9 cellular contexts compared by ENCODE assay signal in the genomic region with DNA sequence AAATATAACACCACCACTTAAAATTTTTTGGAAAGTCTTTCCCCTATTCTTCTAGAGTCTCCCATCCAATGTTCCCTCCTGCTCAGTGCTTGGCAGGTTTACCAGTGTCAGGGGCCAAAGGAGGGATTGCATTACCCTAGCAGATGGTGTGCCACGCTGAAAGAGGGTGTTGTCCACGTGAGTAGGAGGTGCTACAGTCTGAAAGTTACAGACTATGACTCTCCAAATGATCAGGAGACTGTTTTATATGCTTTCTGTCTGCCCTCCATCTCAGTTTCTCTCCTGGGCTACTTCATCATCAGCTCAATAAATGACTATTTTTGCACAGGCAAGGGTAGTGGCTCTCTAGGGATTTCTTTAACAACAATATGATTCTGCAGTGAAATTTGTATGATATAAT. TPM values are rescaled to one million over a fixed set of nuclear protein-coding genes. Genes with fewer than 3 reads are reported as not detected.
DNase-seq lines count a peak whose midpoint lies in the region; ATAC-seq, FAIRE-seq and TF ChIP-seq lines count a peak whose summit lies in the region.
"Had no signal": no experiment of that assay in that cellular context is flagged by ENCODE, and none has a peak within 500 bp of the region (broad histone marks: within the 10 kb centered on the region; RNA-seq: fewer than 3 reads in every experiment).

No MANE protein-coding gene starts in this region.

- peaks cover 8% of the 10 kb centered on the region for H3K36me3 ChIP-seq in astrocyte (ENCODE audit: insufficient read depth, low read length)
- no peaks in the 10 kb centered on the region for H3K36me3 ChIP-seq in aorta (ENCODE audit: control insufficient read depth in 1 of 2, insufficient read depth in 2 of 2, low read length in 1 of 2)

- H3K36me3 Mint-ChIP-seq in natural killer cell (peaks cover 14% of the 10 kb centered on the region), astrocyte (ENCODE audit: low read depth, unreplicated experiment) (peaks cover 28% of the 10 kb centered on the region)
- peaks cover 13% of the 10 kb centered on the region for H3K36me3 Mint-ChIP-seq in natural killer cell treated with Interleukin-12 subunit alpha and Interleukin-12 subunit beta and Interleukin-15 and Interleukin-18, amount 100 ng/mL, for 72 hours

- H3K4me3 Mint-ChIP-seq in natural killer cell (no peak overlapping the region), astrocyte (ENCODE audit: unreplicated experiment) (no peak overlapping the region)
- H3K4me3 Mint-ChIP-seq in natural killer cell treated with Interleukin-12 subunit alpha and Interleukin-12 subunit beta and Interleukin-15 and Interleukin-18, amount 100 ng/mL, for 72 hours = no peak overlapping the region
- H3K4me3 Mint-ChIP-seq: activated T-cell treated with anti-CD3 and anti-CD28 coated beads, Interleukin-2, amount 50 U/mL, for 4 hours had no signal

- FAIRE-seq in astrocyte (lab: Jason Lieb, UNC) = no peak

- H3K4me2 ChIP-seq in astrocyte (ENCODE audit: low read length) = peak overlapping the region; percentile 71

- H3K79me2 ChIP-seq in astrocyte (ENCODE audit: insufficient read depth, low read length) = no peaks in the 10 kb centered on the region

- no peak for TF ChIP-seq CTCF in natural killer cell (IDR thresholded peaks at IDR 0.05)
- no peak for TF ChIP-seq CTCF in astrocyte (IDR thresholded peaks at IDR 0.05; ENCODE audit: insufficient read depth, low read depth, low read length)

- H3K4me3 ChIP-seq in astrocyte (ENCODE audit: insufficient read depth, low read depth, low read length) (no peak overlapping the region), aorta (ENCODE audit: low read length in 2 of 2) (no peak overlapping the region)

- intact Hi-C loops in natural killer cell (cut with micrococcal nuclease) = no loop called here
- intact Hi-C loops in left colon (cut with DNase I, micrococcal nuclease) = no loop called here
- intact Hi-C loops in aorta (cut with DNase I) = loop anchor here in 1 of 2 donors (5.0 kb wide), 1 partner anchor 56 kb away; no protein-coding TSS in a partner anchor

- H3K27me3 Mint-ChIP-seq in natural killer cell (ENCODE audit: low read depth in 2 of 2) (no peaks in the 10 kb centered on the region), astrocyte (ENCODE audit: low read depth, unreplicated experiment) (no peaks in the 10 kb centered on the region)
- no peaks in the 10 kb centered on the region for H3K27me3 Mint-ChIP-seq in natural killer cell treated with Interleukin-12 subunit alpha and Interleukin-12 subunit beta and Interleukin-15 and Interleukin-18, amount 100 ng/mL, for 72 hours

- no peaks in the 10 kb centered on the region for H4K20me1 ChIP-seq in astrocyte (ENCODE audit: insufficient read depth, low read length)

- H3K4me1 Mint-ChIP-seq in natural killer cell (peaks cover 0 to 6% of the 10 kb centered on the region in 2 donors), astrocyte (ENCODE audit: low read depth, unreplicated experiment) (peaks cover 20% of the 10 kb centered on the region)
- H3K4me1 Mint-ChIP-seq in natural killer cell treated with Interleukin-12 subunit alpha and Interleukin-12 subunit beta and Interleukin-15 and Interleukin-18, amount 100 ng/mL, for 72 hours (ENCODE audit: low read depth in 2 of 2) = peaks cover 0 to 12% of the 10 kb centered on the region in 2 donors

- H3K27me3 ChIP-seq in astrocyte (ENCODE audit: insufficient read depth, low read length) (no peaks in the 10 kb centered on the region), aorta (ENCODE audit: control insufficient read depth in 1 of 2, insufficient read depth in 2 of 2, low read length in 1 of 2) (no peaks in the 10 kb centered on the region)

- H3K9ac ChIP-seq in astrocyte (ENCODE audit: low read length) = peak overlapping the region; percentile 64

- H3K27ac Mint-ChIP-seq in natural killer cell (peak overlapping the region; percentile 2 to 30), astrocyte (ENCODE audit: unreplicated experiment) (peak overlapping the region; percentile 27)
- peak overlapping the region in 1 of 2 donors; percentile 49 for H3K27ac Mint-ChIP-seq in natural killer cell treated with Interleukin-12 subunit alpha and Interleukin-12 subunit beta and Interleukin-15 and Interleukin-18, amount 100 ng/mL, for 72 hours

- H3K9me3 ChIP-seq in astrocyte (ENCODE audit: insufficient read depth, low read depth, low read length) = no peaks in the 10 kb centered on the region
- H3K9me3 ChIP-seq in aorta (ENCODE audit: control insufficient read depth, low read length) = no peaks in the 10 kb centered on the region

- 2 to 4% methylated on average over 2 of the region's 2 CpGs for WGBS in aorta, 2 donors

- H3K27ac ChIP-seq in astrocyte (ENCODE audit: low read depth, low read length) (peak overlapping the region; percentile 82), aorta (ENCODE audit: low read depth in 1 of 2, low read length in 2 of 2) (peak overlapping the region; percentile 9 to 69)

- ATAC-seq in natural killer cell (no peak), left colon (peak; percentile 24), aorta (ENCODE audit: low FRiP score) (peak; percentile 72)
- no peak for ATAC-seq in natural killer cell treated with Interleukin-12 subunit alpha and Interleukin-12 subunit beta and Interleukin-15 and Interleukin-18, amount 100 ng/mL, for 72 hours

- no peak overlapping the region for H2AFZ ChIP-seq in astrocyte (ENCODE audit: low read depth, low read length)

- H3K4me1 ChIP-seq in astrocyte (ENCODE audit: insufficient read depth, low read length) (peaks cover 14% of the 10 kb centered on the region), aorta (ENCODE audit: control insufficient read depth in 1 of 2, insufficient read depth in 2 of 2, low read length in 2 of 2) (no peaks in the 10 kb centered on the region)

- DNase-seq in natural killer cell = no peak
- DNase-seq in natural killer cell treated with Interleukin-12 subunit alpha and Interleukin-12 subunit beta and Interleukin-15 and Interleukin-18, amount 100 ng/mL, for 72 hours (ENCODE audit: low spot score) = no peak
- no peak for DNase-seq in astrocyte (ENCODE audit: low read depth)
- peak in 1 of 2 donors; percentile 29 for DNase-seq in left colon
- DNase-seq in aorta = peak in 1 of 2 donors; percentile 55
- no peak for DNase-seq in NCI-H1436 treated with DMSO at 0.1 percent for 48 hours (lab: John Stamatoyannopoulos, UW)
- DNase-seq in COR-L47 (lab: John Stamatoyannopoulos, UW) = no peak
- no peak for DNase-seq in stimulated activated CD4-positive, alpha-beta T cell treated with anti-CD3 and anti-CD28 coated beads, Interleukin-12 subunit alpha, Interleukin-12 subunit beta, amount 100 ng/mL, for 4 hours
- DNase-seq: activated T-cell treated with anti-CD3 and anti-CD28 coated beads, Interleukin-2, amount 50 U/mL, for 4 hours had no signal

- H3K9me3 Mint-ChIP-seq in natural killer cell (no peaks in the 10 kb centered on the region), astrocyte (ENCODE audit: unreplicated experiment) (no peaks in the 10 kb centered on the region)
- H3K9me3 Mint-ChIP-seq in natural killer cell treated with Interleukin-12 subunit alpha and Interleukin-12 subunit beta and Interleukin-15 and Interleukin-18, amount 100 ng/mL, for 72 hours = no peaks in the 10 kb centered on the region
- H3K9me3 Mint-ChIP-seq: activated T-cell treated with anti-CD3 and anti-CD28 coated beads, Interleukin-2, amount 50 U/mL, for 4 hours had no signal

RNA-seq across cellular contexts. Expression of a gene that starts 31.3 kb away (rescaled TPM):
- total RNA-seq in natural killer cell (not detected), astrocyte (0.70 and 0.86 TPM in 2 replicates), left colon (under 1 TPM; 0.34 to 0.81 TPM), aorta (10 to 100 TPM in 1 of 2 donors, 1 to 10 TPM in 1; 7.1 to 19.1 TPM)
- not detected for total RNA-seq in natural killer cell treated with Interleukin-12 subunit alpha and Interleukin-12 subunit beta and Interleukin-15 and Interleukin-18, amount 100 ng/mL, for 72 hours
- polyA plus RNA-seq in aorta = 10 to 100 TPM in 1 of 2 donors, not detected in 1; 10.8 TPM
- total RNA-seq: activated T-cell treated with anti-CD3 and anti-CD28 coated beads, Interleukin-2, amount 50 U/mL, for 4 hours had no signal

RNA-seq across cellular contexts. Expression of a gene that starts 58.2 kb away (rescaled TPM):
- 10 to 100 TPM; 85.2 to 97.2 (median 94.9) TPM for total RNA-seq in natural killer cell
- total RNA-seq in natural killer cell treated with Interleukin-12 subunit alpha and Interleukin-12 subunit beta and Interleukin-15 and Interleukin-18, amount 100 ng/mL, for 72 hours = 100 to 1,000 TPM in 1 of 2 donors, 10 to 100 TPM in 1; 69.6 to 120 TPM
- total RNA-seq in astrocyte = 53.4 and 56.8 TPM in 2 replicates
- total RNA-seq in left colon = 10 to 100 TPM; 38.2 to 54.3 TPM
- 10 to 100 TPM; 45.3 to 53.8 TPM for total RNA-seq in aorta
- polyA plus RNA-seq in aorta = 10 to 100 TPM; 16.9 to 90.5 TPM

Comparison
In these comparisons a context has a peak if more than half of its experiments do, and no peak if none do; other contexts are left out.
1. ATAC-seq: peak in left colon (single experiment) and aorta (single experiment); none in natural killer cell (0 of 3) and natural killer cell treated with Interleukin-12 subunit alpha and Interleukin-12 subunit beta and Interleukin-15 and Interleukin-18, amount 100 ng/mL, for 72 hours (0 of 2).